In genomic region chr7:17769918-17770317, GRCh38 we compare ENCODE assay signal across 8 cellular contexts.
DNase-seq lines count a peak whose midpoint lies in the region; ATAC-seq, FAIRE-seq and TF ChIP-seq lines count a peak whose summit lies in the region.

No MANE protein-coding gene starts in this region.

- no peak overlapping the region for H3K4me3 Mint-ChIP-seq in MCF 10A (ENCODE audit: unreplicated experiment)

- H3K27me3 ChIP-seq in keratinocyte (ENCODE audit: control insufficient read depth, extremely low read depth, insufficient read depth, low read length), result no peaks in the 10 kb centered on the region

- peak; percentile 70 for ATAC-seq in HG02798 (IDR thresholded peaks at IDR 0.05; ENCODE audit: poor library complexity, unreplicated experiment)

- no peaks in the 10 kb centered on the region for H3K36me3 Mint-ChIP-seq in MCF 10A (ENCODE audit: insufficient read depth, unreplicated experiment)

- H3K9me1 ChIP-seq in keratinocyte (ENCODE audit: control insufficient read depth, extremely low read depth, insufficient read depth, low read length), result no peaks in the 10 kb centered on the region

- CTCF ChIA-PET in MCF 10A (lab: Yijun Ruan, JAX), result interaction anchor here (0.6 to 2.2 kb wide), 52 partner anchors 9 to 1779 kb away, joined by 3 to 15 read pairs (median 4); no protein-coding TSS in a partner anchor

- BruUV-seq in MCF 10A (replicated peaks; lab: Mats Ljungman, UMichigan), result no TSS peak

- H3K36me3 ChIP-seq in keratinocyte (ENCODE audit: control insufficient read depth in 2 of 2, extremely low read depth in 1 of 2, insufficient read depth in 2 of 2, low read length in 2 of 2), result no peaks in the 10 kb centered on the region

- no peaks in the 10 kb centered on the region for H3K79me2 ChIP-seq in keratinocyte (ENCODE audit: control insufficient read depth, insufficient read depth, low read length)

- H3K27ac ChIP-seq in keratinocyte (ENCODE audit: control insufficient read depth, insufficient read depth, low read length), result no peak overlapping the region

- no peaks in the 10 kb centered on the region for H4K20me1 ChIP-seq in keratinocyte (ENCODE audit: control insufficient read depth, extremely low read depth, insufficient read depth, low read length)

- no peak overlapping the region for H3K27ac Mint-ChIP-seq in MCF 10A (ENCODE audit: low read depth, unreplicated experiment)

- POLR2A ChIA-PET in MCF 10A (lab: Yijun Ruan, JAX), result interaction anchor here (0.5 to 1.7 kb wide), 10 partner anchors 9 to 739 kb away, joined by 3 to 9 read pairs (median 4); no protein-coding TSS in a partner anchor

- no peaks in the 10 kb centered on the region for H3K27me3 Mint-ChIP-seq in MCF 10A (ENCODE audit: insufficient read depth, unreplicated experiment)

- FAIRE-seq in keratinocyte (lab: Jason Lieb, UNC), result peak; percentile 91

- no peak overlapping the region for H3K4me2 ChIP-seq in keratinocyte (ENCODE audit: control insufficient read depth, extremely low read depth, insufficient read depth, low read depth, low read length)

- no peak overlapping the region for H3K4me3 ChIP-seq in keratinocyte (ENCODE audit: control insufficient read depth in 2 of 3, extremely low read depth in 1 of 3, insufficient read depth in 2 of 3, low read depth in 1 of 3, low read length in 3 of 3)

- no peak overlapping the region for H3K9ac ChIP-seq in keratinocyte (ENCODE audit: control insufficient read depth, extremely low read depth, insufficient read depth, low read length)

- TF ChIP-seq CTCF in MCF 10A (IDR thresholded peaks at IDR 0.05; ENCODE audit: unreplicated experiment), result peak; percentile 77
- peak; percentile 71 to 74 (median 71) for TF ChIP-seq CTCF in keratinocyte (optimal IDR thresholded peaks at IDR 0.05 in 1 of 3, IDR thresholded peaks at IDR 0.05 in 1 of 3, conservative IDR thresholded peaks at IDR 0.05 in 1 of 3; ENCODE audit: extremely low read depth in 1 of 3, insufficient read depth in 2 of 3, low read length in 3 of 3)

- H3K9me3 Mint-ChIP-seq in MCF 10A (ENCODE audit: unreplicated experiment), result no peaks in the 10 kb centered on the region

- peaks cover 23% of the 10 kb centered on the region for H3K4me1 ChIP-seq in keratinocyte (ENCODE audit: control insufficient read depth, extremely low read depth, insufficient read depth, low read length)

- intact Hi-C loops in MCF 10A (cut with micrococcal nuclease), result loop anchor here (1.0 to 5.0 kb wide), 6 partner anchors 63 to 575 kb away; partner anchors contain the start of gene SNX13

- H3K9me3 ChIP-seq in keratinocyte (ENCODE audit: control insufficient read depth, low read depth, low read length), result no peaks in the 10 kb centered on the region

- no peak overlapping the region for H2AFZ ChIP-seq in keratinocyte (ENCODE audit: control insufficient read depth, low read length)

- DNase-seq in activated CD4-positive, CD25-positive, alpha-beta regulatory T cell (lab: John Stamatoyannopoulos, UW), result peak in 3 of 4 experiments; percentile 1 to 8 (median 1)
- DNase-seq in activated CD4-positive, CD25-positive, alpha-beta regulatory T cell treated with anti-CD3 and anti-CD28 coated beads, Interleukin-2, amount 50 U/mL, for 72 hours, result no peak
- DNase-seq in NCI-H1694 treated with DMSO at 0.1 percent for 48 hours (lab: John Stamatoyannopoulos, UW) (peak; percentile 81), T-helper 2 cell (peak in 3 of 5 experiments; percentile 10 to 73 (median 23)), MCF 10A (ENCODE audit: unreplicated experiment) (peak; percentile 76), keratinocyte (ENCODE audit: low read depth, low spot score) (peak; percentile 45)
- peak; percentile 19 for DNase-seq in stimulated activated CD4-positive, alpha-beta T cell treated with anti-CD3 and anti-CD28 coated beads, Interleukin-4, amount 100 ng/mL, for 4 hours

- peaks cover 35% of the 10 kb centered on the region for H3K4me1 Mint-ChIP-seq in MCF 10A (ENCODE audit: insufficient read depth, unreplicated experiment)

- dilution Hi-C loops in keratinocyte (cut with MboI; ENCODE audit: extremely low pct_ligation_motif_present, low sequenced_read_pairs), result no loop called here
